ENCODE assay signal across 19 cellular contexts in genomic region chr15:61275901-61276300, GRCh38. TPM values are rescaled to one million over a fixed set of nuclear protein-coding genes. Genes with fewer than 3 reads are reported as not detected.
DNase-seq lines count a peak whose midpoint lies in the region; ATAC-seq, FAIRE-seq and TF ChIP-seq lines count a peak whose summit lies in the region.
"Had no signal": no experiment of that assay in that cellular context is flagged by ENCODE, and none has a peak within 500 bp of the region (broad histone marks: within the 10 kb centered on the region; RNA-seq: fewer than 3 reads in every experiment).

No MANE protein-coding gene starts in this region.

- H3K27ac Mint-ChIP-seq in activated naive CD8-positive, alpha-beta T cell treated with anti-CD3 and anti-CD28 coated beads, Interleukin-2, amount 50 U/mL, for 24 hours: no peak overlapping the region
- H3K27ac Mint-ChIP-seq: activated CD4-positive, alpha-beta T cell treated with anti-CD3 and anti-CD28 coated beads, Interleukin-2, amount 10 ng/mL, durations not matched to agents 24 days and 14 days; progenitor cell of endocrine pancreas; T-helper 1 cell treated with Interleukin-12 subunit alpha and Interleukin-12 subunit beta and Interleukin-4 antibody, amounts not matched to agents 30 μg/mL and 1 μg/mL, for 36 hours had no signal

- H3K27ac ChIP-seq in right cardiac atrium (ENCODE audit: low read length) (no peak overlapping the region), OCI-LY7 (ENCODE audit: low read depth, low read length, poor library complexity, severe bottlenecking) (no peak overlapping the region)
- H3K27ac ChIP-seq: epithelial cell of prostate, tibial nerve had no signal

- no peaks in the 10 kb centered on the region for H3K9me3 Mint-ChIP-seq in activated naive CD8-positive, alpha-beta T cell treated with anti-CD3 and anti-CD28 coated beads, Interleukin-2, amount 50 U/mL, for 24 hours
- H3K9me3 Mint-ChIP-seq: activated CD4-positive, alpha-beta T cell treated with anti-CD3 and anti-CD28 coated beads, Interleukin-2, amount 10 ng/mL, durations not matched to agents 24 days and 14 days; T-helper 1 cell treated with Interleukin-12 subunit alpha and Interleukin-12 subunit beta and Interleukin-4 antibody, amounts not matched to agents 30 μg/mL and 1 μg/mL, for 36 hours had no signal

- H3K4me1 ChIP-seq in right cardiac atrium (ENCODE audit: control insufficient read depth, insufficient read depth, low read length): no peaks in the 10 kb centered on the region
- no peaks in the 10 kb centered on the region for H3K4me1 ChIP-seq in OCI-LY7 (ENCODE audit: insufficient read depth, low read length, poor library complexity, severe bottlenecking)
- H3K4me1 ChIP-seq: tibial nerve had no signal

- ATAC-seq in activated naive CD8-positive, alpha-beta T cell treated with anti-CD3 and anti-CD28 coated beads, Interleukin-2, amount 50 U/mL, for 24 hours: no peak
- ATAC-seq in right cardiac atrium: no peak
- ATAC-seq: GM12878, PC-3 had no signal

- no peaks in the 10 kb centered on the region for H3K4me1 Mint-ChIP-seq in activated naive CD8-positive, alpha-beta T cell treated with anti-CD3 and anti-CD28 coated beads, Interleukin-2, amount 50 U/mL, for 24 hours
- H3K4me1 Mint-ChIP-seq: activated CD4-positive, alpha-beta T cell treated with anti-CD3 and anti-CD28 coated beads, Interleukin-2, amount 10 ng/mL, durations not matched to agents 24 days and 14 days had no signal

- no peak overlapping the region for H3K4me3 ChIP-seq in right cardiac atrium (ENCODE audit: low read length)
- no peak overlapping the region for H3K4me3 ChIP-seq in OCI-LY7 (ENCODE audit: low read depth, low read length, poor library complexity, severe bottlenecking)
- H3K4me3 ChIP-seq: GM12878, tibial nerve had no signal

- H3K9me3 ChIP-seq in right cardiac atrium (ENCODE audit: control insufficient read depth, low read length) (no peaks in the 10 kb centered on the region), OCI-LY7 (ENCODE audit: low read length) (no peaks in the 10 kb centered on the region)

- FAIRE-seq in islet of Langerhans (lab: Jason Lieb, UNC): peak; percentile 80
- FAIRE-seq: colon, GM12878, HTR-8/SVneo had no signal

- in situ Hi-C loops in KBM-7 (cut with MboI; ENCODE audit: low pct_unique_long_range_greater_than_20kb, low sequenced_read_pairs): no loop called here

- no TSS peak for BruUV-seq in OCI-LY7 (replicated peaks; lab: Mats Ljungman, UMichigan)

- H2AFZ ChIP-seq in OCI-LY7 (ENCODE audit: low read length): no peak overlapping the region

- CTCF ChIA-PET in OCI-LY7 (lab: Charles Lee; ENCODE audit: unreplicated experiment): no interaction called here

- H3K79me2 ChIP-seq in OCI-LY7 (ENCODE audit: insufficient read depth, low read depth, low read length): no peaks in the 10 kb centered on the region

- H3K27me3 Mint-ChIP-seq in activated naive CD8-positive, alpha-beta T cell treated with anti-CD3 and anti-CD28 coated beads, Interleukin-2, amount 50 U/mL, for 24 hours: peaks cover 19% of the 10 kb centered on the region

- 24% methylated on average over 4 of the region's 4 CpGs for WGBS in right cardiac atrium

- H4K20me1 ChIP-seq in OCI-LY7 (ENCODE audit: insufficient read depth, low read length): no peaks in the 10 kb centered on the region

- H3K9me2 ChIP-seq in OCI-LY7 (ENCODE audit: insufficient read depth, low read length): no peaks in the 10 kb centered on the region

- no peak for TF ChIP-seq CTCF in OCI-LY7 (conservative IDR thresholded peaks at IDR 0.05; ENCODE audit: low read length)

- DNase-seq in Daoy (ENCODE audit: low read depth) (peak; percentile 59), NCI-H1694 treated with DMSO at 0.1 percent for 48 hours (lab: John Stamatoyannopoulos, UW) (peak; percentile 88), NCI-H774 (lab: John Stamatoyannopoulos, UW) (peak; percentile 53), right cardiac atrium (no peak), OCI-LY7 (ENCODE audit: low spot score) (no peak), KBM-7 (no peak)
- DNase-seq in activated naive CD8-positive, alpha-beta T cell treated with anti-CD3 and anti-CD28 coated beads, Interleukin-2, amount 50 U/mL, for 24 hours: no peak
- DNase-seq: activated CD4-positive, alpha-beta T cell treated with anti-CD3 and anti-CD28 coated beads, Interleukin-2, amount 10 ng/mL, durations not matched to agents 24 days and 14 days; activated T-cell treated with anti-CD3 and anti-CD28 coated beads, Interleukin-2, amount 50 U/mL, for 1 hour; glutamatergic neuron; PC-3 had no signal

- H3K27me3 ChIP-seq in right cardiac atrium (ENCODE audit: control insufficient read depth, insufficient read depth): no peaks in the 10 kb centered on the region
- H3K27me3 ChIP-seq: tibial nerve had no signal

- H3K36me3 ChIP-seq in OCI-LY7 (ENCODE audit: insufficient read depth, low read length): no peaks in the 10 kb centered on the region
- H3K36me3 ChIP-seq: tibial nerve had no signal

- intact Hi-C loops in right cardiac atrium (cut with DNase I): no loop called here
- intact Hi-C loops in OCI-LY7 (cut with micrococcal nuclease; ENCODE audit: unreplicated experiment): no loop called here

- POLR2A ChIA-PET in OCI-LY7 (lab: Charles Lee): no interaction called here

- H3K36me3 Mint-ChIP-seq in activated naive CD8-positive, alpha-beta T cell treated with anti-CD3 and anti-CD28 coated beads, Interleukin-2, amount 50 U/mL, for 24 hours (ENCODE audit: low read depth): no peaks in the 10 kb centered on the region

- no peak overlapping the region for H3K4me2 ChIP-seq in OCI-LY7 (ENCODE audit: low read length)

- no peak overlapping the region for H3K4me3 Mint-ChIP-seq in activated naive CD8-positive, alpha-beta T cell treated with anti-CD3 and anti-CD28 coated beads, Interleukin-2, amount 50 U/mL, for 24 hours
- H3K4me3 Mint-ChIP-seq: activated CD4-positive, alpha-beta T cell treated with anti-CD3 and anti-CD28 coated beads, Interleukin-2, amount 10 ng/mL, durations not matched to agents 24 days and 14 days; T-helper 1 cell treated with Interleukin-12 subunit alpha and Interleukin-12 subunit beta and Interleukin-4 antibody, amounts not matched to agents 30 μg/mL and 1 μg/mL, for 36 hours had no signal

RNA-seq across cellular contexts. Expression of gene RORA, which starts 46.8 kb away (rescaled TPM):
- 9.8 and 10.3 TPM in 2 replicates for total RNA-seq in Daoy (2014; rRNA removed; shearing (Covaris generic))
- total RNA-seq in right cardiac atrium: 10 to 100 TPM; 13.2 to 16.3 (median 15.4) TPM
- 4.6 TPM for polyA plus RNA-seq in right cardiac atrium
- 0.25 and 0.64 TPM in 2 replicates for total RNA-seq in OCI-LY7 (2014; rRNA removed; shearing (Covaris generic))
- 0.52 and 2.0 TPM in 2 replicates for total RNA-seq in OCI-LY7 (2022)

Comparison
In these comparisons a context has a peak if more than half of its experiments do, and no peak if none do; other contexts are left out.
1. DNase-seq: peak in Daoy (single experiment), NCI-H1694 treated with DMSO at 0.1 percent for 48 hours (single experiment) and NCI-H774 (single experiment); none in activated naive CD8-positive, alpha-beta T cell treated with anti-CD3 and anti-CD28 coated beads, Interleukin-2, amount 50 U/mL, for 24 hours (single experiment), right cardiac atrium (0 of 3), OCI-LY7 (single experiment) and KBM-7 (single experiment).